Comparison of ENCODE assay signal across 8 cellular contexts in the genomic region with DNA sequence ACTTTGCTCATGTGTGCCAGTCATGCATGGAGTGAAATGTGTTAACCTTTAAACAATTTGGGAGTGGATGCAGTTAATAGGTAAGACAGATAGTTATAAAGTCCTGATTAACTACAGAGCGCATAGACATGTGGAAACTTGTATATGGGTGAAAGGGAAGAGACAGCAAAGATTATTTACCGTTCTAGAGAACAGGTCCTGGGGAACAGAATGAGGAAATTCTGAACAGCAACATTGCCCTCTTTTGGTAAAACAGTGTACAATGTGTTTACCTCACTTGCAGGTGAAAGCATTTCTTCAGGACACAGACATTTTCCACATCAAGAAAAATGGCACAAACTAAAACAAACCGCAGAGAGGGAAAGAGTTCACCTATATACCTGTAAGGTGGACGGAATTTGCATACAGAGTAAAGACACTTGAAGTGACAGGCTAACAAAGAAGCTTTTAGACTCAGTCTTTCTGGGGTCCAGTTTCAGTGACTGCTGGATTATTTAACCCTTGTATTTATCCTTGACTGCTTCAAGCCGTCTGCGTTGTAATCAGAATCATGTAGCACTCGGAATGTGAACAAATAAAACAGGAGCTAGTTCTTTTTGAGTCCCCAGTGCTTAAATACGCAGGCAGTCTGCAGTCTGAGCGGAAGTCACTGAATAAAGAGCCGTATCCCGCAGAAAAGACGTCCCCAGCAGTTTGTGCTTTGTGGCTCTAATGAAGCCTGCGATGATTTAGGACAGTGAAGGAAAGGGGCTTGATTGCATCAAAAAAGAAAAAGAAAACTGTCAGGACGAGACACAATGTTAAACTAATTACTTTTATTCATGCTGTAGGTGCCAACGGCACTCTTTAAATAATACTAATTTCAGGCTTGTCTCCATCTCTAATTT.
DNase-seq lines count a peak whose midpoint lies in the region; ATAC-seq, FAIRE-seq and TF ChIP-seq lines count a peak whose summit lies in the region.

No MANE protein-coding gene starts in this region.

- BruUV-seq in MCF 10A (replicated peaks; lab: Mats Ljungman, UMichigan) = no TSS peak

- TF ChIP-seq CTCF in MCF 10A (IDR thresholded peaks at IDR 0.05; ENCODE audit: unreplicated experiment) (peak; percentile 39), thoracic aorta (IDR thresholded peaks at IDR 0.05) (no peak)

- no peak overlapping the region for H3K27ac ChIP-seq in thoracic aorta

- DNase-seq in Ammon's horn (ENCODE audit: low spot score) (peak; percentile 59), NCI-H446 treated with DMSO at 0.1 percent for 48 hours (lab: John Stamatoyannopoulos, UW) (peak; percentile 56), MCF 10A (ENCODE audit: unreplicated experiment) (peak; percentile 80), thoracic aorta (ENCODE audit: low spot score) (no peak)

- no peaks in the 10 kb centered on the region for H3K9me3 ChIP-seq in thoracic aorta

- ATAC-seq in GM18517 (IDR thresholded peaks at IDR 0.05; ENCODE audit: unreplicated experiment) (peak; percentile 37), HG03342 (IDR thresholded peaks at IDR 0.05; ENCODE audit: unreplicated experiment) (peak; percentile 45), thoracic aorta (ENCODE audit: insufficient number of reproducible peaks, low FRiP score, low read depth) (no peak), HG03095 (IDR thresholded peaks at IDR 0.05; ENCODE audit: unreplicated experiment) (no peak)

- H3K4me3 ChIP-seq in thoracic aorta = peak overlapping the region; percentile 58

- FAIRE-seq in islet of Langerhans (lab: Jason Lieb, UNC) = peak; percentile 100

- H3K36me3 ChIP-seq in thoracic aorta = no peaks in the 10 kb centered on the region

- H3K4me1 ChIP-seq in thoracic aorta (ENCODE audit: control insufficient read depth in 1 of 2, low read depth in 2 of 2) = peaks cover 0 to 7% of the 10 kb centered on the region in 2 donors

- peak overlapping the region; percentile 69 for H3K4me3 Mint-ChIP-seq in MCF 10A (ENCODE audit: unreplicated experiment)

- no peaks in the 10 kb centered on the region for H3K27me3 Mint-ChIP-seq in MCF 10A (ENCODE audit: insufficient read depth, unreplicated experiment)

- intact Hi-C loops in MCF 10A (cut with micrococcal nuclease) = loop anchor here (1.0 to 2.0 kb wide), 5 partner anchors 160 to 1516 kb away; no protein-coding TSS in a partner anchor

- H3K9me3 Mint-ChIP-seq in MCF 10A (ENCODE audit: unreplicated experiment) = peaks cover 2% of the 10 kb centered on the region

- H3K27me3 ChIP-seq in thoracic aorta (replicated peaks; ENCODE audit: insufficient read depth) = no peaks in the 10 kb centered on the region

- peaks cover 20% of the 10 kb centered on the region for H3K4me1 Mint-ChIP-seq in MCF 10A (ENCODE audit: insufficient read depth, unreplicated experiment)

- CTCF ChIA-PET in MCF 10A (lab: Yijun Ruan, JAX) = interaction anchor here (0.6 to 2.1 kb wide), 30 partner anchors 9 to 1539 kb away, joined by 3 to 13 read pairs (median 4); no protein-coding TSS in a partner anchor

- POLR2A ChIA-PET in MCF 10A (lab: Yijun Ruan, JAX) = interaction anchor here (0.7 to 2.8 kb wide), 7 partner anchors 303 to 1516 kb away, joined by 3 to 18 read pairs (median 3); no protein-coding TSS in a partner anchor

- no peaks in the 10 kb centered on the region for H3K36me3 Mint-ChIP-seq in MCF 10A (ENCODE audit: insufficient read depth, unreplicated experiment)

- peak overlapping the region; percentile 6 for H3K27ac Mint-ChIP-seq in MCF 10A (ENCODE audit: low read depth, unreplicated experiment)

Comparison
In these comparisons a context has a peak if more than half of its experiments do, and no peak if none do; other contexts are left out.
1. ATAC-seq: peak in GM18517 (single experiment) and HG03342 (single experiment); none in thoracic aorta (single experiment) and HG03095 (single experiment).